ENCODE assay signal across 9 cellular contexts in the genomic region with DNA sequence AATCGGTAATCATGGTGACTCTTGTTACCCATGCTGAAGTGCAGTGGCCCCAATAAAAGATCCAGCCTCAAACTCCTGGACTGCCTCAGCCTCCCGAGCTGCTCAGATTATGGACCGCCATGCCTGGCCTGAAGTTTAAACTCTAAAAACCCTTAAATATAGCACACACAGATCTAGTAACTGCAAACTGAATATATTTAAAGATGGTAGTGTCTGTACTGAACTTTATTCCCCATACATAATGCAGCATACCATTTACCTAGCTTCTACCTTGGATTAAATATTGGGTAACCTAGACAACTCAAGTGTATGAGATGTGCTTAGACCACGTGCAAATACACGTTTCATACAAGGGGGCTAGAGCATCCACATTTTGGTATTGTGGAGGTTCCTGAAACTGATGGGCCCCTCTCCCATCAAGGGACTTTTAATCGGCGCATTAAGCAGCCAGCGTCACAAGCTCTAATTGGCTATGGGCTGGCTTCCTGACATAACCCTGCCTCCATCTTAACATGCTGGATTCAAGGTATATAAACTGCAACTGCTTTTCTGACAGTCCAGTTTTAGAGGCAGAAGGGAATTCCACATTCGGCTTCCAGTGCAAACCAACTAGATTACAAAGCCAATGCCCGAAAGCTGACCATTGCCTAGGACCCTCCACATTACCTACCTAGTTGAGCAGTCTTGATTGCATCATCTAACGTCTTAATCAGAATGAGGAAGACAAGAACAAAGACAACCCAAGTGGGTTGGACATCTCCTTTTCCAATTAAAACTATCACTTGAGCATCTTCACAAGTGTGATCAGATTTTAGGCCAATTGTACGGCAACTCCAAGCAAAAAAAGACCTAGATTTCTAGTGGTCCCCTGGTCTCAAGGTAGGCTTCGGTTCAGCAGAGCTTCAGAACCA. TPM values are rescaled to one million over a fixed set of nuclear protein-coding genes. Genes with fewer than 3 reads are reported as not detected.
DNase-seq lines count a peak whose midpoint lies in the region; ATAC-seq, FAIRE-seq and TF ChIP-seq lines count a peak whose summit lies in the region.
"Had no signal": no experiment of that assay in that cellular context is flagged by ENCODE, and none has a peak within 500 bp of the region (broad histone marks: within the 10 kb centered on the region; RNA-seq: fewer than 3 reads in every experiment).

No MANE protein-coding gene starts in this region.

- H2BK20ac ChIP-seq in H1 (ENCODE audit: low read length), result no peak overlapping the region

- H2BK120ac ChIP-seq in H1 (replicated peaks; ENCODE audit: low read depth, low read length), result no peak overlapping the region

- H3K36me3 Mint-ChIP-seq in activated naive CD4-positive, alpha-beta T cell treated with anti-CD3 and anti-CD28 coated beads, Interleukin-2, amount 50 U/mL, for 24 hours, result peaks cover 51% of the 10 kb centered on the region

- H3K36me3 ChIP-seq in OCI-LY7 (ENCODE audit: insufficient read depth, low read length), result peaks cover 92% of the 10 kb centered on the region
- peaks cover 26 to 52% (median 42%) of the 10 kb centered on the region in 4 experiments for H3K36me3 ChIP-seq in H1 (ENCODE audit: control insufficient read depth in 2 of 4, insufficient read depth in 4 of 4, low read length in 3 of 4)
- peaks cover 30 to 77% (median 44%) of the 10 kb centered on the region in 4 donors for H3K36me3 ChIP-seq in upper lobe of left lung
- peaks cover 2 to 85% (median 52%) of the 10 kb centered on the region in 6 donors for H3K36me3 ChIP-seq in spleen

- H3K4me2 ChIP-seq in OCI-LY7 (ENCODE audit: low read length) (no peak overlapping the region), H1 (ENCODE audit: insufficient read depth in 1 of 2, low read depth in 2 of 2, low read length in 2 of 2) (no peak overlapping the region)

- no peak overlapping the region for H3K23ac ChIP-seq in H1 (ENCODE audit: insufficient read length)

- no peak overlapping the region for H3K56ac ChIP-seq in H1 (replicated peaks; ENCODE audit: insufficient read length, low read depth, low read length)

- peak overlapping the region; percentile 55 for H3K4me3 Mint-ChIP-seq in activated naive CD4-positive, alpha-beta T cell treated with anti-CD3 and anti-CD28 coated beads, Interleukin-2, amount 50 U/mL, for 24 hours

- H2BK15ac ChIP-seq in H1 (ENCODE audit: low read length), result no peak overlapping the region

- no peak overlapping the region for H4K91ac ChIP-seq in H1 (replicated peaks; ENCODE audit: insufficient read length, low read length)

- peak overlapping the region; percentile 88 for H3K27ac Mint-ChIP-seq in activated naive CD4-positive, alpha-beta T cell treated with anti-CD3 and anti-CD28 coated beads, Interleukin-2, amount 50 U/mL, for 24 hours

- no peak overlapping the region for H2AFZ ChIP-seq in OCI-LY7 (ENCODE audit: low read length)
- no peak overlapping the region for H2AFZ ChIP-seq in H1 (ENCODE audit: low read length)

- TF ChIP-seq CTCF in OCI-LY7 (conservative IDR thresholded peaks at IDR 0.05; ENCODE audit: low read length) (no peak), H1 (IDR thresholded peaks at IDR 0.05; ENCODE audit: control extremely low read depth in 1 of 3, insufficient read depth in 1 of 3, low read depth in 1 of 3, low read length in 3 of 3) (no peak), upper lobe of left lung (IDR thresholded peaks at IDR 0.05) (no peak), spleen (IDR thresholded peaks at IDR 0.05 in 8 of 11, conservative IDR thresholded peaks at IDR 0.05 in 3 of 11) (no peak)

- WGBS in H1 (ENCODE audit: extremely low coverage in 1 of 2, insufficient coverage in 1 of 2, insufficient read length in 1 of 2, insufficient replicate concordance in 2 of 2, low coverage in 1 of 2, low lambda C conversion rate in 2 of 2, missing lambda C conversion rate in 1 of 2), 2 experiments, result 81% methylated on average over 13 of the region's 13 CpGs; no CpG with 5 or more reads in 1 of the 2 experiments
- 79 to 82% methylated on average over 13 of the region's 13 CpGs for WGBS in upper lobe of left lung, 2 donors
- 73 to 88% (median 81%) methylated on average over 13 of the region's 13 CpGs for WGBS in spleen, 5 donors

- TF ChIP-seq EP300 in H1 (IDR thresholded peaks at IDR 0.05; ENCODE audit: borderline replicate concordance in 1 of 2, low read depth in 2 of 2, low read length in 2 of 2) (no peak), upper lobe of left lung (IDR thresholded peaks at IDR 0.05) (no peak)

- no peak for TF ChIP-seq RAD21 in H1 (IDR thresholded peaks at IDR 0.05 in 1 of 2, conservative IDR thresholded peaks at IDR 0.05 in 1 of 2; ENCODE audit: low read depth in 2 of 2, low read length in 2 of 2)

- no peaks in the 10 kb centered on the region for H3K79me1 ChIP-seq in H1 (ENCODE audit: low read depth, low read length)

- H3K27ac ChIP-seq in OCI-LY7 (ENCODE audit: low read depth, low read length, poor library complexity, severe bottlenecking) (peak overlapping the region; percentile 60), H1 (ENCODE audit: low read depth, low read length) (peak overlapping the region; percentile 13), upper lobe of left lung (no peak overlapping the region), spleen (peak overlapping the region in 2 of 8 donors; percentile 37 to 39)

- H3K27me3 ChIP-seq in H1 (replicated peaks in 1 of 4; ENCODE audit: control insufficient read depth in 3 of 4, extremely low read depth in 1 of 4, insufficient read depth in 3 of 4, low read length in 3 of 4) (no peaks in the 10 kb centered on the region), upper lobe of left lung (no peaks in the 10 kb centered on the region), spleen (replicated peaks in 1 of 7) (no peaks in the 10 kb centered on the region)

- H2AK5ac ChIP-seq in H1 (ENCODE audit: low read depth, low read length), result no peak overlapping the region

- intact Hi-C loops in OCI-LY7 (cut with micrococcal nuclease; ENCODE audit: unreplicated experiment), result loop anchor here (5.0 kb wide), 1 partner anchor 295 kb away; no protein-coding TSS in a partner anchor
- intact Hi-C loops in spleen (cut with DNase I; ENCODE audit: low total_unique reads), result no loop called here

- no peaks in the 10 kb centered on the region for H3K9me2 ChIP-seq in OCI-LY7 (ENCODE audit: insufficient read depth, low read length)

- ATAC-seq in upper lobe of left lung (ENCODE audit: low FRiP score in 2 of 2), result peak; percentile 12 to 50

- H3K9me3 ChIP-seq in OCI-LY7 (ENCODE audit: low read length), result no peaks in the 10 kb centered on the region
- no peaks in the 10 kb centered on the region for H3K9me3 ChIP-seq in H1 (ENCODE audit: insufficient read depth in 2 of 2, low read depth in 1 of 2, low read length in 1 of 2)
- no peaks in the 10 kb centered on the region for H3K9me3 ChIP-seq in upper lobe of left lung
- no peaks in the 10 kb centered on the region for H3K9me3 ChIP-seq in spleen

- H3K23me2 ChIP-seq in H1 (ENCODE audit: low read depth, low read length), result no peaks in the 10 kb centered on the region

- H2BK12ac ChIP-seq in H1 (ENCODE audit: low read depth, low read length), result no peak overlapping the region

- no peaks in the 10 kb centered on the region for H3K27me3 Mint-ChIP-seq in activated naive CD4-positive, alpha-beta T cell treated with anti-CD3 and anti-CD28 coated beads, Interleukin-2, amount 50 U/mL, for 24 hours

- H3K18ac ChIP-seq in H1 (ENCODE audit: extremely low read depth, low read length), result peak overlapping the region; percentile 3; the same call in 1 of the 2 replicates

- H3K9me3 Mint-ChIP-seq in activated naive CD4-positive, alpha-beta T cell treated with anti-CD3 and anti-CD28 coated beads, Interleukin-2, amount 50 U/mL, for 24 hours, result peaks cover 18% of the 10 kb centered on the region

- no TSS peak for BruUV-seq in OCI-LY7 (replicated peaks; lab: Mats Ljungman, UMichigan)

- CTCF ChIA-PET in OCI-LY7 (lab: Charles Lee; ENCODE audit: unreplicated experiment) (no interaction called here), H1 (lab: Charles Lee; ENCODE audit: partially characterized antibody) (interaction anchor here (0.9 to 5.6 kb wide), 10 partner anchors 10 to 295 kb away, joined by 3 to 30 read pairs (median 5); a partner anchor contains a TSS)

- H3K4me1 ChIP-seq in OCI-LY7 (ENCODE audit: insufficient read depth, low read length, poor library complexity, severe bottlenecking), result peaks cover 26% of the 10 kb centered on the region
- no peaks in the 10 kb centered on the region for H3K4me1 ChIP-seq in H1 (replicated peaks in 1 of 4; ENCODE audit: control insufficient read depth in 3 of 4, insufficient read depth in 4 of 4, low read length in 3 of 4)
- H3K4me1 ChIP-seq in upper lobe of left lung, result peaks cover 7 to 35% (median 15%) of the 10 kb centered on the region in 4 donors
- H3K4me1 ChIP-seq in spleen, result peaks cover 15 to 91% (median 60%) of the 10 kb centered on the region in 6 donors

- TF ChIP-seq POLR2A in H1 (IDR thresholded peaks at IDR 0.05; ENCODE audit: control extremely low read depth in 1 of 2, low read depth in 2 of 2, low read length in 2 of 2) (peak; percentile 89 to 92), upper lobe of left lung (IDR thresholded peaks at IDR 0.05) (peak in 2 of 4 donors; percentile 8 to 23), spleen (IDR thresholded peaks at IDR 0.05) (no peak)

- no peak overlapping the region for H4K5ac ChIP-seq in H1 (ENCODE audit: insufficient read length, low read depth, low read length)

- H3K4ac ChIP-seq in H1 (replicated peaks; ENCODE audit: insufficient read length, low read depth, low read length), result no peak overlapping the region

- H4K20me1 ChIP-seq in OCI-LY7 (ENCODE audit: insufficient read depth, low read length) (peaks cover 41% of the 10 kb centered on the region), H1 (replicated peaks in 1 of 2; ENCODE audit: control insufficient read depth in 1 of 2, insufficient read depth in 2 of 2, low read length in 2 of 2) (peaks cover 10 to 16% of the 10 kb centered on the region in 2 experiments)

- H3K79me2 ChIP-seq in OCI-LY7 (ENCODE audit: insufficient read depth, low read depth, low read length), result peaks cover 36% of the 10 kb centered on the region; the same call in 1 of the 2 replicates
- H3K79me2 ChIP-seq in H1 (ENCODE audit: control insufficient read depth in 1 of 2, insufficient read depth in 2 of 2, low read length in 2 of 2), result peaks cover 0 to 10% of the 10 kb centered on the region in 2 experiments; a peak in 2 of 4 replicates

- no peak for DNase-seq in activated naive CD4-positive, alpha-beta T cell (lab: John Stamatoyannopoulos, UW)
- peak; percentile 43 for DNase-seq in OCI-LY7 (ENCODE audit: low spot score)
- no peak for DNase-seq in H1 (ENCODE audit: low read depth in 1 of 2, low spot score in 2 of 2)
- no peak for DNase-seq in upper lobe of left lung
- DNase-seq in spleen, result no peak
- DNase-seq in GM03348 (ENCODE audit: low spot score), result no peak
- no peak for DNase-seq in NK-92 treated with Interleukin-12 subunit alpha and Interleukin-12 subunit beta, amount 100 ng/mL, for 24 hours (lab: John Stamatoyannopoulos, UW)
- DNase-seq: T1000 had no signal

- H3K4me3 ChIP-seq in OCI-LY7 (ENCODE audit: low read depth, low read length, poor library complexity, severe bottlenecking) (no peak overlapping the region), H1 (ENCODE audit: extremely low read depth in 1 of 4, insufficient read depth in 2 of 4, low read depth in 3 of 4, low read length in 4 of 4) (no peak overlapping the region), upper lobe of left lung (no peak overlapping the region), spleen (no peak overlapping the region)

- POLR2A ChIA-PET in OCI-LY7 (lab: Charles Lee), result interaction anchor here (0.6 to 2.8 kb wide), 10 partner anchors 11 to 89 kb away, joined by 3 to 26 read pairs (median 4); a partner anchor contains a TSS
- POLR2A ChIA-PET in H1 (lab: Charles Lee; ENCODE audit: partially characterized antibody), result interaction anchor here (0.6 to 17.3 kb wide), 56 partner anchors 9 to 295 kb away, joined by 3 to 578 read pairs (median 6); a partner anchor contains a TSS

- H4K8ac ChIP-seq in H1 (ENCODE audit: extremely low read depth, insufficient read depth, low read length), result no peak overlapping the region

- peaks cover 90% of the 10 kb centered on the region for H3K4me1 Mint-ChIP-seq in activated naive CD4-positive, alpha-beta T cell treated with anti-CD3 and anti-CD28 coated beads, Interleukin-2, amount 50 U/mL, for 24 hours

- no peak for FAIRE-seq in H1 (lab: Jason Lieb, UNC)

- peak overlapping the region in 1 of 4 experiments; percentile 1; a peak in 1 of 7 replicates for H3K9ac ChIP-seq in H1 (replicated peaks in 1 of 4; ENCODE audit: extremely low read depth in 1 of 4, low read depth in 3 of 4, low read length in 3 of 4)

- H2BK5ac ChIP-seq in H1 (ENCODE audit: low read depth, low read length), result no peak overlapping the region

- no peak overlapping the region for H3K14ac ChIP-seq in H1 (ENCODE audit: insufficient read length)

RNA-seq across cellular contexts. Expression of a gene that starts 12.9 kb away (rescaled TPM):
- 258 and 406 TPM in 2 replicates for total RNA-seq in OCI-LY7 (2014; rRNA removed; shearing (Covaris generic))
- 1,014 and 1,090 TPM in 2 replicates for total RNA-seq in OCI-LY7 (2022)
- 1,232 and 1,255 TPM in 2 replicates for total RNA-seq in H1 (2021; fragmentation: NEBNext Ultra II Directional; extraction: Animal tissue kit (Norgen Biotek cat#: 25700))
- 194 and 276 TPM in 2 replicates for polyA plus RNA-seq in H1 (2011; rRNA removed)
- 827 TPM for polyA plus RNA-seq in H1 (2011; cell fraction: cytosol; rRNA removed)
- 197 TPM for polyA plus RNA-seq in H1 (2011; cell fraction: nucleus; rRNA removed)
- 1,566 to 1,828 TPM (median 1,703 TPM) in 4 replicates for polyA plus RNA-seq in H1 (2012, experiment 1 of 2)
- polyA plus RNA-seq in H1 (2012, experiment 2 of 2), result 307 TPM
- polyA plus RNA-seq in H1 (2013, experiment 1 of 2), result 749 TPM
- polyA plus RNA-seq in H1 (2013, experiment 2 of 2), result 693 TPM
- 157 and 166 TPM in 2 replicates for polyA minus RNA-seq in H1 (2011; rRNA and poly(A)+ RNA removed)
- polyA minus RNA-seq in H1 (2011; cell fraction: cytosol; rRNA and poly(A)+ RNA removed), result 245 TPM
- 224 TPM for polyA minus RNA-seq in H1 (2011; cell fraction: nucleus; rRNA and poly(A)+ RNA removed)
- 100 to 1,000 TPM; 192 to 416 (median 314) TPM for total RNA-seq in upper lobe of left lung
- 100 to 1,000 TPM; 267 to 549 (median 418) TPM for total RNA-seq in spleen
- 100 to 1,000 TPM; 509 to 690 (median 538) TPM for polyA plus RNA-seq in spleen

RNA-seq across cellular contexts. Expression of a gene that starts 13.9 kb away (rescaled TPM):
- 252 and 259 TPM in 2 replicates for total RNA-seq in OCI-LY7 (2014; rRNA removed; shearing (Covaris generic))
- total RNA-seq in OCI-LY7 (2022) (350 and 364 TPM in 2 replicates), upper lobe of left lung (100 to 1,000 TPM in 2 of 6 donors, 10 to 100 TPM in 4; 59.0 to 116 (median 89.8) TPM), spleen (100 to 1,000 TPM in 3 of 7 donors, 10 to 100 TPM in 4; 87.3 to 114 (median 95.4) TPM)
- total RNA-seq in H1 (2021; fragmentation: NEBNext Ultra II Directional; extraction: Animal tissue kit (Norgen Biotek cat#: 25700)), result 252 and 258 TPM in 2 replicates
- polyA plus RNA-seq in H1 (2011; rRNA removed) (48.7 and 71.3 TPM in 2 replicates), spleen (100 to 1,000 TPM; 125 to 146 (median 133) TPM)
- polyA plus RNA-seq in H1 (2011; cell fraction: cytosol; rRNA removed), result 108 TPM
- polyA plus RNA-seq in H1 (2011; cell fraction: nucleus; rRNA removed), result 30.8 TPM
- polyA plus RNA-seq in H1 (2012, experiment 1 of 2), result 126 to 242 TPM (median 134 TPM) in 4 replicates
- polyA plus RNA-seq in H1 (2012, experiment 2 of 2), result 21.1 TPM
- polyA plus RNA-seq in H1 (2013, experiment 1 of 2), result 208 TPM
- 214 TPM for polyA plus RNA-seq in H1 (2013, experiment 2 of 2)
- 30.5 and 38.3 TPM in 2 replicates for polyA minus RNA-seq in H1 (2011; rRNA and poly(A)+ RNA removed)
- polyA minus RNA-seq in H1 (2011; cell fraction: cytosol; rRNA and poly(A)+ RNA removed), result 47.8 TPM
- polyA minus RNA-seq in H1 (2011; cell fraction: nucleus; rRNA and poly(A)+ RNA removed), result 130 TPM

RNA-seq across cellular contexts. Expression of a gene that starts 35.6 kb away (rescaled TPM):
- 10.7 and 13.3 TPM in 2 replicates for total RNA-seq in OCI-LY7 (2014; rRNA removed; shearing (Covaris generic))
- total RNA-seq in OCI-LY7 (2022) (12.3 and 12.6 TPM in 2 replicates), upper lobe of left lung (10 to 100 TPM in 1 of 6 donors, 1 to 10 TPM in 5; 5.5 to 13.8 (median 7.0) TPM), spleen (10 to 100 TPM in 4 of 7 donors, 1 to 10 TPM in 3; 6.2 to 12.7 (median 10.1) TPM)
- total RNA-seq in H1 (2021; fragmentation: NEBNext Ultra II Directional; extraction: Animal tissue kit (Norgen Biotek cat#: 25700)), result 62.6 and 64.9 TPM in 2 replicates
- polyA plus RNA-seq in H1 (2011; rRNA removed) (27.6 and 76.5 TPM in 2 replicates), spleen (1 to 10 TPM; 4.9 to 6.5 (median 5.9) TPM)
- 39.6 TPM for polyA plus RNA-seq in H1 (2011; cell fraction: cytosol; rRNA removed)
- polyA plus RNA-seq in H1 (2011; cell fraction: nucleus; rRNA removed), result 19.2 TPM
- polyA plus RNA-seq in H1 (2012, experiment 1 of 2), result 35.5 to 56.0 TPM (median 45.7 TPM) in 4 replicates
- 14.2 TPM for polyA plus RNA-seq in H1 (2012, experiment 2 of 2)
- polyA plus RNA-seq in H1 (2013, experiment 1 of 2), result 169 TPM
- 181 TPM for polyA plus RNA-seq in H1 (2013, experiment 2 of 2)
- 35.9 and 101 TPM in 2 replicates for polyA minus RNA-seq in H1 (2011; rRNA and poly(A)+ RNA removed)
- polyA minus RNA-seq in H1 (2011; cell fraction: cytosol; rRNA and poly(A)+ RNA removed), result 22.8 TPM
- 35.1 TPM for polyA minus RNA-seq in H1 (2011; cell fraction: nucleus; rRNA and poly(A)+ RNA removed)

Comparison
In these comparisons a context has a peak if more than half of its experiments do, and no peak if none do; other contexts are left out.
1. H3K27ac ChIP-seq: peak in OCI-LY7 (single experiment) and H1 (single experiment); none in upper lobe of left lung (0 of 4).
2. POLR2A ChIP-seq: peak in H1 (2 of 2); none in spleen (0 of 3).